8 cellular contexts compared by ENCODE assay signal in the genomic region with DNA sequence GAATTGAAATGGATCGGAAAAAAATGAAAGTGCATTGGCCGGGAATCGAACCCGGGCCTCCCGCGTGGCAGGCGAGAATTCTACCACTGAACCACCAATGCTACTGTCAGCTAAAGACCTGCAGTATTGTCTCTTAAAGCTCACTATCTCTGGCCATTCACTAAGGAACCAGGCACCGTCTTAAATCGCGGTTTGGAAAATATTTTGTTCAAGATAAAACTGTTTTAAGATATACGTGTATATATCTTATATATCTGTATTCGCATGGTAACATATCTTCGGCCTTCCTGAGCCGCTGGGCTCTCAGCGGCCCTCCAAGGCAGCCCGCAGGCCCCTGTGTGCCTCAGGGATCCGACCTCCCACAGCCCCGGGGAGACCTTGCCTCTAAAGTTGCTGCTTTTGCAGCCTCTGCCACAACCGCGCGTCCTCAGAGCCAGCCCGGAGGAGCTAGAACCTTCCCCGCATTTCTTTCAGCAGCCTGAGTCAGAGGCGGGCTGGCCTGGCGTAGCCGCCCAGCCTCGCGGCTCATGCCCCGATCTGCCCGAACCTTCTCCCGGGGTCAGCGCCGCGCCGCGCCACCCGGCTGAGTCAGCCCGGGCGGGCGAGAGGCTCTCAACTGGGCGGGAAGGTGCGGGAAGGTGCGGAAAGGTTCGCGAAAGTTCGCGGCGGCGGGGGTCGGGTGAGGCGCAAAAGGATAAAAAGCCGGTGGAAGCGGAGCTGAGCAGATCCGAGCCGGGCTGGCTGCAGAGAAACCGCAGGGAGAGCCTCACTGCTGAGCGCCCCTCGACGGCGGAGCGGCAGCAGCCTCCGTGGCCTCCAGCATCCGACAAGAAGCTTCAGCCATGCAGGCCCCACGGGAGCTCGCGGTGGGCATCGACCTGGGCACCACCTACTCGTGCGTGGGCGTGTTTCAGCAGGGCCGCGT. TPM values are rescaled to one million over a fixed set of nuclear protein-coding genes. Genes with fewer than 3 reads are reported as not detected.
DNase-seq lines count a peak whose midpoint lies in the region; ATAC-seq and TF ChIP-seq lines count a peak whose summit lies in the region.
"Not testable (repeated sequence)": the region's sequence is repeated elsewhere in the genome, so short reads cannot be mapped to it uniquely, and the experiment has no call there.

Gene HSPA6, plus strand, starts transcription at position 724 of the 925 bp plus-strand sequence. Its CDS starts 119 bp downstream, at position 843.

- H3K27me3 ChIP-seq in kidney epithelial cell (ENCODE audit: control insufficient read depth, insufficient read depth, low read length), result not testable (repeated sequence)

- TF ChIP-seq CTCF in kidney epithelial cell (IDR thresholded peaks at IDR 0.05; ENCODE audit: insufficient read depth, low read length, poor library complexity, severe bottlenecking), result not testable (repeated sequence)

- ATAC-seq in GM19025 (IDR thresholded peaks at IDR 0.05; ENCODE audit: low read depth, unreplicated experiment), result peak; percentile 53
- ATAC-seq in HG03520 (IDR thresholded peaks at IDR 0.05; ENCODE audit: unreplicated experiment), result peak; percentile 46

- H3K27ac ChIP-seq in cingulate gyrus (ENCODE audit: low read depth, low read length), result peak within 1 kb of the TSS; percentile 93

- peak within 1 kb of the TSS; percentile 60 for H3K4me3 ChIP-seq in kidney epithelial cell (ENCODE audit: low read depth, low read length)

- DNase-seq in AG08395 (ENCODE audit: low spot score) (peak; percentile 74), NCI-H748 treated with DMSO at 0.1 percent for 48 hours (lab: John Stamatoyannopoulos, UW) (peak; percentile 68)
- DNase-seq in activated CD4-positive, alpha-beta T cell treated with anti-CD3 and anti-CD28 coated beads, Interleukin-2, amount 50 U/mL, for 24 hours (ENCODE audit: low read depth in 1 of 2, low spot score in 1 of 2), result peak; percentile 74 to 91
- DNase-seq in kidney epithelial cell (ENCODE audit: low read depth), result not testable (repeated sequence)
- peak; percentile 72 for DNase-seq in stimulated activated CD4-positive, alpha-beta T cell treated with anti-CD3 and anti-CD28 coated beads, Interleukin-12 subunit alpha, Interleukin-12 subunit beta, amount 100 ng/mL, for 24 hours (ENCODE audit: low read depth in 2 of 2)

- H3K36me3 ChIP-seq in kidney epithelial cell (ENCODE audit: control insufficient read depth, insufficient read depth, low read length), result not testable (repeated sequence)

RNA-seq across cellular contexts. Expression of gene HSPA6, which starts in this region (rescaled TPM):
- 0.84 TPM in 1 of 2 replicates, not detected in the other for total RNA-seq in kidney epithelial cell
